ENCODE assay signal across 29 cellular contexts in the genomic region with DNA sequence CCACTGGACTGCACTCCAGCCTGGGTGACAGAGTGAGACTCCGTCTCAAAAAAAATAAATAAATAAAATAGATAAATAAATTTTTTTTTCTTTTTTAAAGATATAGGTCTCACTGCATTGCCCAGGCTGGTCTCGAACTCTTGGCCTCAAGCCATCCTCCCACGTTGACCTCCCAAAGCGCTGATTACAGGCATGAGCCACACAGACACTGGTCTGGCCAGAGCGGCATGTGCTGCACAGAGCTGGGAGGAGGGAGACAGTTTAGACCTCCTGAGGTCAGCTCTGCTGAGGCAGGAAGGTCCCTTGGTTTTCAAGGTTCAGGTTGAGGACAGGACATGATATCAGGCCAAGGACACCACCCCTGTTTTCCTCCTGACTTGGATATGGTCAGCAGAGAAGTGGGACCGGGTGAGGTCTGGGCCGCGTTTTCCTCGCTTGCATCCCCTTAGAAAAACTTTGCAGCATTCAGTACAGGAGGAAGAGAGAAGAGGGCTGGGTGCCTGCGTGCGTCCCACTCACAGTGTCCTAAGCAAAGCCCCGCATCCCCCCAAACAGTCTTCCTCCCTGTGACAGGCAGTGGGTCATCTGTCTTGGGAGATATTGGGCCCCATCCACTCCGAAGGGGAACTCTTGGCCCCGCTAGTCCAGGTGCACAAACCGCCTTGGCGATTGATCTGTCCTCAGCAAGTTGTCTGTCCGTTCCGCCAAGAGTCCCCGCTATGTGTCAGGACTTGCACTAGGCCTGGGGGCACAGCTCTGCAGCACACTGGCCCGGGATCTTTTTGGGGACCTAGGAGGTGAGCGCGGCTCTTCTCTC. TPM values are rescaled to one million over a fixed set of nuclear protein-coding genes. Genes with fewer than 3 reads are reported as not detected.
"Had no signal": no experiment of that assay in that cellular context is flagged by ENCODE, and none has a peak within 500 bp of the region (broad histone marks: within the 10 kb centered on the region; RNA-seq: fewer than 3 reads in every experiment).

No MANE protein-coding gene starts in this region.

- H3K36me3 Mint-ChIP-seq: immature natural killer cell; stimulated activated memory B cell treated with anti-CD40 and anti-IgM and Interleukin-4, amounts not matched to agents 10 μg/mL and 1 μg/mL and 100 μg/mL, for 72 hours had no signal

- H3K4me1 Mint-ChIP-seq: endodermal cell; immature natural killer cell; neural crest cell; stimulated activated memory B cell treated with anti-CD40 and anti-IgM and Interleukin-4, amounts not matched to agents 10 μg/mL and 1 μg/mL and 100 μg/mL, for 72 hours had no signal

- ATAC-seq: foreskin keratinocyte; left colon; left ventricle myocardium superior; right cardiac atrium; stimulated activated memory B cell treated with anti-CD40 and anti-IgM and Interleukin-4, amounts not matched to agents 10 μg/mL and 1 μg/mL and 100 μg/mL, for 72 hours had no signal

- H3K27me3 ChIP-seq: foreskin keratinocyte, neutrophil, spleen, testis, tibial artery, vagina had no signal

- H3K36me3 ChIP-seq: lower lobe of right lung, neutrophil, prostate gland, spleen, tibial artery, vagina had no signal

- H3K4me3 ChIP-seq: dorsolateral prefrontal cortex, lower lobe of right lung, prostate gland, skin epidermis, spleen, tibial artery, vagina had no signal

- DNase-seq: cerebellar nuclear complex; effector CD8-positive, alpha-beta T cell; endodermal cell; foreskin keratinocyte; glutamatergic neuron; hypothalamus; immature natural killer cell; islet precursor cell; kidney glomerular epithelial cell; left colon; left ventricle myocardium superior; lower lobe of right lung; right cardiac atrium; spleen; stimulated activated CD4-positive, alpha-beta T cell treated with anti-CD3 and anti-CD28 coated beads, Interleukin-4, amount 100 ng/mL, for 4 hours; stimulated activated naive CD8-positive, alpha-beta T cell treated with anti-CD3 and anti-CD28 coated beads, Interleukin-15, Interleukin-2, amounts not matched to agents 100 U/mL and 50 U/mL, for 24 hours; substantia nigra; testis had no signal

- H3K27ac Mint-ChIP-seq: endodermal cell; immature natural killer cell; natural killer cell treated with Interleukin-12 subunit alpha and Interleukin-12 subunit beta and Interleukin-15 and Interleukin-18, amount 100 ng/mL, for 72 hours; stimulated activated memory B cell treated with anti-CD40 and anti-IgM and Interleukin-4, amounts not matched to agents 10 μg/mL and 1 μg/mL and 100 μg/mL, for 72 hours had no signal

- H3K27ac ChIP-seq: dorsolateral prefrontal cortex, epithelial cell of prostate, foreskin keratinocyte, lower lobe of right lung, neutrophil, parathyroid adenoma, prostate gland, skin epidermis, spleen, tibial artery, vagina had no signal

- H3K27me3 Mint-ChIP-seq: natural killer cell treated with Interleukin-12 subunit alpha and Interleukin-12 subunit beta and Interleukin-15 and Interleukin-18, amount 100 ng/mL, for 72 hours; stimulated activated memory B cell treated with anti-CD40 and anti-IgM and Interleukin-4, amounts not matched to agents 10 μg/mL and 1 μg/mL and 100 μg/mL, for 72 hours had no signal

- H3K9ac ChIP-seq: parathyroid adenoma had no signal

- H3K4me3 Mint-ChIP-seq: endodermal cell; immature natural killer cell; natural killer cell treated with Interleukin-12 subunit alpha and Interleukin-12 subunit beta and Interleukin-15 and Interleukin-18, amount 100 ng/mL, for 72 hours; neural crest cell; stimulated activated memory B cell treated with anti-CD40 and anti-IgM and Interleukin-4, amounts not matched to agents 10 μg/mL and 1 μg/mL and 100 μg/mL, for 72 hours had no signal

- H3K9me3 Mint-ChIP-seq: natural killer cell treated with Interleukin-12 subunit alpha and Interleukin-12 subunit beta and Interleukin-15 and Interleukin-18, amount 100 ng/mL, for 72 hours; neural crest cell had no signal

- H3K9me3 ChIP-seq: prostate gland, testis had no signal

- H3K4me1 ChIP-seq: foreskin keratinocyte, lower lobe of right lung, parathyroid adenoma, prostate gland, spleen, testis, tibial artery, vagina had no signal

RNA-seq across cellular contexts. Expression of a gene that starts 56.1 kb away (rescaled TPM):
- total RNA-seq: endodermal cell, neural crest cell had no signal
- polyA plus RNA-seq: foreskin keratinocyte had no signal
